Comparison of ENCODE assay signal across 18 cellular contexts in genomic region chr7:1501487-1502270, GRCh38. TPM values are rescaled to one million over a fixed set of nuclear protein-coding genes. Genes with fewer than 3 reads are reported as not detected.
DNase-seq lines count a peak whose midpoint lies in the region; ATAC-seq and TF ChIP-seq lines count a peak whose summit lies in the region.
"Had no signal": no experiment of that assay in that cellular context is flagged by ENCODE, and none has a peak within 500 bp of the region (broad histone marks: within the 10 kb centered on the region; RNA-seq: fewer than 3 reads in every experiment).

No MANE protein-coding gene starts in this region.

- H2AFZ ChIP-seq in DND-41 (ENCODE audit: low read depth, low read length): no peak overlapping the region

- CTCF ChIA-PET in naive thymus-derived CD4-positive, alpha-beta T cell (lab: Charles Lee): no interaction called here

- H3K36me3 Mint-ChIP-seq in activated naive CD4-positive, alpha-beta T cell treated with anti-CD3 and anti-CD28 coated beads, Interleukin-2, amount 50 U/mL, for 72 hours: peaks cover 22 to 23% of the 10 kb centered on the region in 2 donors
- H3K36me3 Mint-ChIP-seq in naive thymus-derived CD4-positive, alpha-beta T cell: peaks cover 0 to 19% (median 5%) of the 10 kb centered on the region in 5 donors

- ATAC-seq in DND-41 (ENCODE audit: insufficient read depth, low read depth) (no peak), HG02840 (IDR thresholded peaks at IDR 0.05; ENCODE audit: low FRiP score, unreplicated experiment) (no peak)
- no peak for ATAC-seq in activated naive CD4-positive, alpha-beta T cell treated with anti-CD3 and anti-CD28 coated beads, Interleukin-2, amount 50 U/mL, for 72 hours
- ATAC-seq in naive thymus-derived CD4-positive, alpha-beta T cell: no peak
- ATAC-seq: gastrocnemius medialis, mucosa of descending colon had no signal

- peaks cover 6 to 69% (median 65%) of the 10 kb centered on the region in 11 experiments; a peak in 21 of 22 replicates for H4K20me1 ChIP-seq in BLaER1 treated with 17β-estradiol and CSF1 and Interleukin-3, amounts not matched to agents 10 nM and 100 nM
- peaks cover 41% of the 10 kb centered on the region for H4K20me1 ChIP-seq in DND-41 (ENCODE audit: insufficient read depth, low read length)

- H3K9me3 Mint-ChIP-seq in activated naive CD4-positive, alpha-beta T cell treated with anti-CD3 and anti-CD28 coated beads, Interleukin-2, amount 50 U/mL, for 72 hours: no peaks in the 10 kb centered on the region
- peaks cover 0 to 2% (median 0%) of the 10 kb centered on the region in 11 donors for H3K9me3 Mint-ChIP-seq in naive thymus-derived CD4-positive, alpha-beta T cell

- POLR2A ChIA-PET in naive thymus-derived CD4-positive, alpha-beta T cell (lab: Charles Lee): interaction anchor here (0.6 kb wide), 1 partner anchor 67 kb away, joined by 3 read pairs; no protein-coding TSS in a partner anchor

- H3K4me3 Mint-ChIP-seq in naive thymus-derived CD4-positive, alpha-beta T cell: peak overlapping the region; percentile 63 to 94 (median 86)

- H3K4me1 Mint-ChIP-seq in naive thymus-derived CD4-positive, alpha-beta T cell: peaks cover 28 to 41% (median 30%) of the 10 kb centered on the region in 7 donors

- peak overlapping the region; percentile 95 to 99 (median 99) for H3K4me2 ChIP-seq in BLaER1 treated with 17β-estradiol and CSF1 and Interleukin-3, amounts not matched to agents 10 nM and 100 nM
- H3K4me2 ChIP-seq in DND-41 (ENCODE audit: insufficient read depth, low read length): peak overlapping the region; percentile 100

- DNase-seq in DND-41 (no peak), NCI-H748 treated with DMSO at 0.1 percent for 48 hours (lab: John Stamatoyannopoulos, UW) (no peak), epidermal melanocyte (ENCODE audit: insufficient read length, low spot score) (no peak)
- DNase-seq in activated naive CD4-positive, alpha-beta T cell treated with anti-CD3 and anti-CD28 coated beads, Interleukin-2, amount 50 U/mL, for 72 hours (ENCODE audit: low spot score in 2 of 2): no peak
- DNase-seq in naive thymus-derived CD4-positive, alpha-beta T cell: no peak
- no peak for DNase-seq in activated CD4-positive, CD25-positive, alpha-beta regulatory T cell (lab: John Stamatoyannopoulos, UW)
- DNase-seq: effector memory CD4-positive, alpha-beta T cell; gastrocnemius medialis; islet precursor cell; mucosa of descending colon; NCI-H2029; NCI-H774; RPMI8226; stimulated activated CD4-positive, alpha-beta T cell treated with anti-CD3 and anti-CD28 coated beads, Interleukin-4, amount 100 ng/mL, for 24 hours; stimulated activated naive CD4-positive, alpha-beta T cell treated with Interleukin-2 at 50 U/mL for 16 hours; T-helper 9 cell had no signal

- H3K27ac ChIP-seq in BLaER1 treated with 17β-estradiol and CSF1 and Interleukin-3, amounts not matched to agents 10 nM and 100 nM: peak overlapping the region in 9 of 11 experiments; percentile 23 to 70 (median 52); a peak in 15 of 22 replicates
- H3K27ac ChIP-seq in DND-41 (ENCODE audit: low read length): no peak overlapping the region
- H3K27ac ChIP-seq in naive thymus-derived CD4-positive, alpha-beta T cell (ENCODE audit: low read depth, low read length): peak overlapping the region; percentile 41
- H3K27ac ChIP-seq: gastrocnemius medialis had no signal

- no peaks in the 10 kb centered on the region for H3K27me3 ChIP-seq in BLaER1 treated with 17β-estradiol and CSF1 and Interleukin-3, amounts not matched to agents 10 nM and 100 nM
- H3K27me3 ChIP-seq in DND-41 (ENCODE audit: insufficient read depth, low read length, poor library complexity): no peaks in the 10 kb centered on the region
- H3K27me3 ChIP-seq in naive thymus-derived CD4-positive, alpha-beta T cell (ENCODE audit: control insufficient read depth in 2 of 2, insufficient read depth in 2 of 2, low read length in 2 of 2): no peaks in the 10 kb centered on the region
- H3K27me3 ChIP-seq: gastrocnemius medialis had no signal

- H3K4me1 ChIP-seq in BLaER1 treated with 17β-estradiol and CSF1 and Interleukin-3, amounts not matched to agents 10 nM and 100 nM: peaks cover 39 to 55% (median 51%) of the 10 kb centered on the region in 10 experiments
- peaks cover 41% of the 10 kb centered on the region for H3K4me1 ChIP-seq in DND-41 (ENCODE audit: insufficient read depth, low read length)
- peaks cover 18 to 31% of the 10 kb centered on the region in 2 donors for H3K4me1 ChIP-seq in naive thymus-derived CD4-positive, alpha-beta T cell (ENCODE audit: control insufficient read depth in 2 of 2, insufficient read depth in 2 of 2, low read length in 2 of 2)

- H3K4me3 ChIP-seq in BLaER1 treated with 17β-estradiol and CSF1 and Interleukin-3, amounts not matched to agents 10 nM and 100 nM: peak overlapping the region in 9 of 10 experiments; percentile 0 to 100 (median 96); a peak in 13 of 20 replicates
- H3K4me3 ChIP-seq in DND-41 (ENCODE audit: low read depth in 1 of 2, low read length in 2 of 2): peak overlapping the region in 1 of 2 experiments; percentile 100; a peak in 1 of 4 replicates
- H3K4me3 ChIP-seq in naive thymus-derived CD4-positive, alpha-beta T cell (ENCODE audit: low read length): no peak overlapping the region
- H3K4me3 ChIP-seq: gastrocnemius medialis, mucosa of descending colon had no signal

- H3K27ac Mint-ChIP-seq in activated naive CD4-positive, alpha-beta T cell treated with anti-CD3 and anti-CD28 coated beads, Interleukin-2, amount 50 U/mL, for 72 hours: peak overlapping the region; percentile 32 to 74
- H3K27ac Mint-ChIP-seq in naive thymus-derived CD4-positive, alpha-beta T cell: peak overlapping the region in 3 of 9 donors; percentile 64 to 78 (median 65)

- H3K79me2 ChIP-seq in DND-41 (ENCODE audit: insufficient read depth, low read length): peaks cover 39% of the 10 kb centered on the region

- peaks cover 0 to 2% (median 0%) of the 10 kb centered on the region in 5 donors for H3K27me3 Mint-ChIP-seq in naive thymus-derived CD4-positive, alpha-beta T cell

- H3K9ac ChIP-seq in BLaER1 treated with 17β-estradiol and CSF1 and Interleukin-3, amounts not matched to agents 10 nM and 100 nM: peak overlapping the region; percentile 84 to 95 (median 87)
- no peak overlapping the region for H3K9ac ChIP-seq in DND-41 (ENCODE audit: low read depth, low read length)

- H3K36me3 ChIP-seq in BLaER1 treated with 17β-estradiol and CSF1 and Interleukin-3, amounts not matched to agents 10 nM and 100 nM: peaks cover 52 to 67% (median 62%) of the 10 kb centered on the region in 11 experiments
- H3K36me3 ChIP-seq in DND-41 (ENCODE audit: insufficient read depth, low read length): peaks cover 67% of the 10 kb centered on the region
- H3K36me3 ChIP-seq in naive thymus-derived CD4-positive, alpha-beta T cell (ENCODE audit: control insufficient read depth in 2 of 3, insufficient read depth in 3 of 3, low read length in 3 of 3): peaks cover 0 to 58% (median 4%) of the 10 kb centered on the region in 3 experiments

- intact Hi-C loops in naive thymus-derived CD4-positive, alpha-beta T cell (cut with micrococcal nuclease): no loop called here

- TF ChIP-seq CTCF in DND-41 (IDR thresholded peaks at IDR 0.05; ENCODE audit: borderline replicate concordance, extremely low read depth, low read length, poor library complexity, severe bottlenecking): no peak

- no peaks in the 10 kb centered on the region for H3K9me3 ChIP-seq in BLaER1 treated with 17β-estradiol and CSF1 and Interleukin-3, amounts not matched to agents 10 nM and 100 nM (replicated peaks in 1 of 11)
- H3K9me3 ChIP-seq in DND-41 (ENCODE audit: insufficient read depth, low read length, severe bottlenecking): no peaks in the 10 kb centered on the region
- no peaks in the 10 kb centered on the region for H3K9me3 ChIP-seq in naive thymus-derived CD4-positive, alpha-beta T cell (ENCODE audit: control insufficient read depth in 2 of 3, low read length in 3 of 3)
- H3K9me3 ChIP-seq: gastrocnemius medialis, mucosa of descending colon had no signal

RNA-seq across cellular contexts. Expression of gene INTS1, which starts 2.5 kb away (rescaled TPM):
- total RNA-seq in activated naive CD4-positive, alpha-beta T cell treated with anti-CD3 and anti-CD28 coated beads, Interleukin-2, amount 50 U/mL, for 72 hours: 10 to 100 TPM; 84.6 to 85.0 TPM
- total RNA-seq in naive thymus-derived CD4-positive, alpha-beta T cell: 100 to 1,000 TPM in 4 of 5 experiments, 10 to 100 TPM in 1; 82.0 to 157 (median 111) TPM
- 10 to 100 TPM; 15.1 to 41.6 TPM for polyA plus RNA-seq in naive thymus-derived CD4-positive, alpha-beta T cell

RNA-seq across cellular contexts. Expression of gene MAFK, which starts 28.8 kb away (rescaled TPM):
- total RNA-seq in activated naive CD4-positive, alpha-beta T cell treated with anti-CD3 and anti-CD28 coated beads, Interleukin-2, amount 50 U/mL, for 72 hours: 10 to 100 TPM; 34.1 to 37.3 TPM
- 10 to 100 TPM; 28.5 to 90.1 (median 54.2) TPM for total RNA-seq in naive thymus-derived CD4-positive, alpha-beta T cell
- polyA plus RNA-seq in naive thymus-derived CD4-positive, alpha-beta T cell: under 1 TPM; 0.38 to 0.46 TPM

RNA-seq across cellular contexts. Expression of gene MICALL2, which starts 42.4 kb away (rescaled TPM):
- 1 to 10 TPM; 1.4 to 9.1 TPM for total RNA-seq in activated naive CD4-positive, alpha-beta T cell treated with anti-CD3 and anti-CD28 coated beads, Interleukin-2, amount 50 U/mL, for 72 hours
- total RNA-seq in naive thymus-derived CD4-positive, alpha-beta T cell: 1 to 10 TPM in 4 of 5 experiments, under 1 TPM in 1; 0.89 to 5.0 (median 3.3) TPM
- polyA plus RNA-seq in naive thymus-derived CD4-positive, alpha-beta T cell: under 1 TPM; 0.37 to 0.55 TPM

RNA-seq across cellular contexts. Expression of gene TMEM184A, which starts 54.3 kb away (rescaled TPM):
- total RNA-seq in activated naive CD4-positive, alpha-beta T cell treated with anti-CD3 and anti-CD28 coated beads, Interleukin-2, amount 50 U/mL, for 72 hours: under 1 TPM; 0.12 to 0.73 TPM
- under 1 TPM in 1 of 5 experiments, not detected in 4; 0.05 TPM for total RNA-seq in naive thymus-derived CD4-positive, alpha-beta T cell
- under 1 TPM in 1 of 2 donors, not detected in 1; 0.06 TPM for polyA plus RNA-seq in naive thymus-derived CD4-positive, alpha-beta T cell
